In the genomic region with DNA sequence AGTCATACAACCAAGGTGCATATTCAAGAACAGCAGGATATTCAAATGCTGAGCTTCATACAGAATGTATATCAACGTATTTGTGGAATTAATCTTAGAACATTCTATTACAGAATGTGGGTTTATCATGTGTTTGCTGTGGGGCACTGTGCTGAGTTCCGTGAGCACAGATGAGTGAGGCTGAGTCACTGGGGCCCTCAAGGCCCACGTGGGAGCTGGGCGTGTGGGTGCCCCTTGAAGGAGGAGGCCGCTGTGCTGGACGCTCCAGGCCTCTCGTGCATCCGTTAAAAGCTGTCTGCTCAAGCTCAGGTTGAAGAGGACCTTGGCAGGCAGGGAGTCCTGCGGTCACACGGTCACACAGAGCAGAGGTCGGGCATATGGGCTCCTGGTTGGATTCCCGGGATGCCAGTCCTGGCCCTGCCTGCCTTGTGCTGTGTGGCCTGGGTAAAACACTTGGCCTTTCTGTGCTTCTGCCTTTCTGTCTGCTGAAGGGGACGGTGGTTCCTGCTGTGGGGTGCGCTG, we compare ENCODE assay signal across 28 cellular contexts.
DNase-seq lines count a peak whose midpoint lies in the region; ATAC-seq, FAIRE-seq and TF ChIP-seq lines count a peak whose summit lies in the region.
"Had no signal": no experiment of that assay in that cellular context is flagged by ENCODE, and none has a peak within 500 bp of the region (broad histone marks: within the 10 kb centered on the region; RNA-seq: fewer than 3 reads in every experiment).

No MANE protein-coding gene starts in this region.

- H2AFZ ChIP-seq in HepG2 (ENCODE audit: low read length) = no peak overlapping the region
- H2AFZ ChIP-seq: GM23338, PC-9 had no signal

- H3K4me2 ChIP-seq in HepG2 (ENCODE audit: low read depth, low read length) = no peak overlapping the region
- H3K4me2 ChIP-seq: BLaER1 treated with 17β-estradiol and CSF1 and Interleukin-3, amounts not matched to agents 10 nM and 100 nM; GM23338; PC-9; SK-N-SH had no signal

- in situ Hi-C loops in HepG2 (cut with HindIII; ENCODE audit: extremely low pct_ligation_motif_present, low pct_unique_long_range_greater_than_20kb) = no loop called here

- H3K9ac ChIP-seq in HepG2 (ENCODE audit: insufficient read depth, low read depth, low read length) = no peak overlapping the region
- H3K9ac ChIP-seq: BLaER1 treated with 17β-estradiol and CSF1 and Interleukin-3, amounts not matched to agents 10 nM and 100 nM; SK-N-SH had no signal

- POLR2A ChIA-PET in HepG2 (lab: Yijun Ruan, JAX) = no interaction called here

- H3K4me3 ChIP-seq in HepG2 (replicated peaks in 1 of 3; ENCODE audit: insufficient read depth in 1 of 3, low read depth in 2 of 3, low read length in 3 of 3) (no peak overlapping the region), right lobe of liver (no peak overlapping the region), left lung (no peak overlapping the region)
- H3K4me3 ChIP-seq: BLaER1 treated with 17β-estradiol and CSF1 and Interleukin-3, amounts not matched to agents 10 nM and 100 nM; GM12878; GM23338; HAP-1; PC-9 had no signal

- no peaks in the 10 kb centered on the region for H3K4me1 Mint-ChIP-seq in chondrocyte (ENCODE audit: low read depth)
- H3K4me1 Mint-ChIP-seq in activated CD4-positive, alpha-beta T cell treated with anti-CD3 and anti-CD28 coated beads, Interleukin-2, amount 10 ng/mL, durations not matched to agents 24 days and 14 days = no peaks in the 10 kb centered on the region
- H3K4me1 Mint-ChIP-seq: CD4-positive, alpha-beta memory T cell; GM23338 had no signal

- H3K27ac Mint-ChIP-seq in chondrocyte (ENCODE audit: unreplicated experiment) = no peak overlapping the region
- H3K27ac Mint-ChIP-seq in activated CD4-positive, alpha-beta T cell treated with anti-CD3 and anti-CD28 coated beads, Interleukin-2, amount 10 ng/mL, durations not matched to agents 24 days and 14 days = no peak overlapping the region
- H3K27ac Mint-ChIP-seq: CD4-positive, alpha-beta memory T cell; GM23338 had no signal

- TF ChIP-seq CTCF in HepG2 (CRISPR knock-in tag; IDR thresholded peaks at IDR 0.05) = no peak
- TF ChIP-seq CTCF in right lobe of liver (IDR thresholded peaks at IDR 0.05) = no peak
- no peak for TF ChIP-seq CTCF in chondrocyte (IDR thresholded peaks at IDR 0.05)
- TF ChIP-seq CTCF in left lung (IDR thresholded peaks at IDR 0.05) = no peak

- DNase-seq in HepG2 (ENCODE audit: low spot score) (no peak), right lobe of liver (no peak), chondrocyte (ENCODE audit: low spot score) (peak; percentile 78), left lung (no peak), NCI-H748 (lab: John Stamatoyannopoulos, UW; ENCODE audit: unreplicated experiment) (no peak)
- no peak for DNase-seq in activated CD4-positive, alpha-beta T cell treated with anti-CD3 and anti-CD28 coated beads, Interleukin-2, amount 10 ng/mL, durations not matched to agents 24 days and 14 days
- DNase-seq in activated effector memory CD4-positive, alpha-beta T cell treated with Interleukin-2 at 50 U/mL for 16 hours = no peak
- DNase-seq: AML-193; Caco-2; CD4-positive, alpha-beta memory T cell; EL; GDM1; KBM-7; MV-4-11; NCI-H1105; NCI-H1436 treated with DMSO at 0.1 percent for 48 hours; NCI-H187 treated with DMSO at 0.1 percent for 48 hours; NCI-H524; NCI-H82; NK-92 treated with Interleukin-12 subunit alpha and Interleukin-12 subunit beta, amount 100 ng/mL, for 24 hours; PC-9; SK-N-SH; SW 1271 had no signal

- H3K27me3 Mint-ChIP-seq in chondrocyte (ENCODE audit: low read depth) = no peaks in the 10 kb centered on the region
- no peaks in the 10 kb centered on the region for H3K27me3 Mint-ChIP-seq in activated CD4-positive, alpha-beta T cell treated with anti-CD3 and anti-CD28 coated beads, Interleukin-2, amount 10 ng/mL, durations not matched to agents 24 days and 14 days
- H3K27me3 Mint-ChIP-seq: CD4-positive, alpha-beta memory T cell had no signal

- no TSS peak for BruUV-seq in HepG2 (replicated peaks; lab: Mats Ljungman, UMichigan)

- H3K36me3 ChIP-seq in HepG2 (replicated peaks in 1 of 2; ENCODE audit: control insufficient read depth in 1 of 2, insufficient read depth in 2 of 2, low read length in 2 of 2) = no peaks in the 10 kb centered on the region
- H3K36me3 ChIP-seq in right lobe of liver = no peaks in the 10 kb centered on the region
- no peaks in the 10 kb centered on the region for H3K36me3 ChIP-seq in left lung
- H3K36me3 ChIP-seq: BLaER1 treated with 17β-estradiol and CSF1 and Interleukin-3, amounts not matched to agents 10 nM and 100 nM; HAP-1 had no signal

- FAIRE-seq in HepG2 (lab: Jason Lieb, UNC) = no peak
- FAIRE-seq: GM12878 had no signal

- H3K27me3 ChIP-seq in HepG2 (ENCODE audit: control insufficient read depth in 1 of 2, insufficient read depth in 2 of 2, low read length in 2 of 2) (peaks cover 0 to 8% of the 10 kb centered on the region in 2 experiments; a peak in 3 of 5 replicates), right lobe of liver (no peaks in the 10 kb centered on the region), left lung (peaks cover 0 to 13% of the 10 kb centered on the region in 2 donors)
- H3K27me3 ChIP-seq: BLaER1 treated with 17β-estradiol and CSF1 and Interleukin-3, amounts not matched to agents 10 nM and 100 nM had no signal

- H3K36me3 Mint-ChIP-seq in chondrocyte (ENCODE audit: low read depth) = peaks cover 1% of the 10 kb centered on the region
- H3K36me3 Mint-ChIP-seq in activated CD4-positive, alpha-beta T cell treated with anti-CD3 and anti-CD28 coated beads, Interleukin-2, amount 10 ng/mL, durations not matched to agents 24 days and 14 days (ENCODE audit: low read depth) = no peaks in the 10 kb centered on the region
- H3K36me3 Mint-ChIP-seq: CD4-positive, alpha-beta memory T cell had no signal

- TF ChIP-seq POLR2A in HepG2 (IDR thresholded peaks at IDR 0.05; ENCODE audit: insufficient read depth in 1 of 2, low read depth in 2 of 2, low read length in 2 of 2) (no peak), right lobe of liver (IDR thresholded peaks at IDR 0.05) (no peak)

- ATAC-seq in HepG2 (no peak), right lobe of liver (no peak), left lung (peak; percentile 23), HG03457 (IDR thresholded peaks at IDR 0.05; ENCODE audit: unreplicated experiment) (no peak)
- ATAC-seq: GM12878, GM23338 had no signal

- intact Hi-C loops in HepG2 (cut with micrococcal nuclease; ENCODE audit: unreplicated experiment) (no loop called here), right lobe of liver (cut with DNase I) (no loop called here), left lung (cut with DNase I) (no loop called here)
- intact Hi-C loops in activated CD4-positive, alpha-beta T cell treated with anti-CD3 and anti-CD28 coated beads, Interleukin-2, amount 10 ng/mL, durations not matched to agents 24 days and 14 days (cut with micrococcal nuclease) = no loop called here

- H3K27ac ChIP-seq in HepG2 (ENCODE audit: extremely low read length, insufficient read depth, low read length) (no peak overlapping the region), right lobe of liver (no peak overlapping the region), left lung (no peak overlapping the region)
- H3K27ac ChIP-seq: BLaER1 treated with 17β-estradiol and CSF1 and Interleukin-3, amounts not matched to agents 10 nM and 100 nM; PC-9 had no signal

- H3K79me2 ChIP-seq in HepG2 (ENCODE audit: insufficient read depth, low read length) = no peaks in the 10 kb centered on the region

- TF ChIP-seq EP300 in HepG2 (IDR thresholded peaks at IDR 0.05; ENCODE audit: low read depth in 2 of 2, low read length in 2 of 2) (no peak), HepG2 (CRISPR knock-in tag; IDR thresholded peaks at IDR 0.05; ENCODE audit: borderline replicate concordance) (no peak)

- 53% methylated on average over 6 of the region's 14 CpGs for WGBS in HepG2 (ENCODE audit: low lambda C conversion rate)
- WGBS in right lobe of liver (ENCODE audit: insufficient coverage, low coverage, low lambda C conversion rate, missing lambda C conversion rate) = 72% methylated on average over 5 of the region's 14 CpGs

- H3K4me1 ChIP-seq in HepG2 (ENCODE audit: insufficient read depth, low read length) = no peaks in the 10 kb centered on the region
- no peaks in the 10 kb centered on the region for H3K4me1 ChIP-seq in right lobe of liver
- no peaks in the 10 kb centered on the region for H3K4me1 ChIP-seq in left lung
- H3K4me1 ChIP-seq: Caco-2, HAP-1 had no signal

- no peaks in the 10 kb centered on the region for H3K9me3 Mint-ChIP-seq in chondrocyte (ENCODE audit: low read depth)
- no peaks in the 10 kb centered on the region for H3K9me3 Mint-ChIP-seq in activated CD4-positive, alpha-beta T cell treated with anti-CD3 and anti-CD28 coated beads, Interleukin-2, amount 10 ng/mL, durations not matched to agents 24 days and 14 days
- H3K9me3 Mint-ChIP-seq: CD4-positive, alpha-beta memory T cell had no signal

- CTCF ChIA-PET in HepG2 (lab: Yijun Ruan, JAX; ENCODE audit: low intra/inter-chr PET ratio, low total read pairs) = no interaction called here

- H4K20me1 ChIP-seq in HepG2 (ENCODE audit: insufficient read depth, low read length) = no peaks in the 10 kb centered on the region

- no peak for TF ChIP-seq RAD21 in HepG2 (CRISPR knock-in tag; IDR thresholded peaks at IDR 0.05)

- H3K9me3 ChIP-seq in HepG2 (ENCODE audit: low read length) (no peaks in the 10 kb centered on the region), right lobe of liver (no peaks in the 10 kb centered on the region), left lung (no peaks in the 10 kb centered on the region)
- H3K9me3 ChIP-seq: BLaER1 treated with 17β-estradiol and CSF1 and Interleukin-3, amounts not matched to agents 10 nM and 100 nM; Caco-2; HAP-1; SK-N-SH had no signal

- H3K4me3 Mint-ChIP-seq in chondrocyte (ENCODE audit: unreplicated experiment) = no peak overlapping the region
- H3K4me3 Mint-ChIP-seq in activated CD4-positive, alpha-beta T cell treated with anti-CD3 and anti-CD28 coated beads, Interleukin-2, amount 10 ng/mL, durations not matched to agents 24 days and 14 days = no peak overlapping the region
- H3K4me3 Mint-ChIP-seq: CD4-positive, alpha-beta memory T cell; GM23338 had no signal

TF ChIP-seq in HepG2, 621 proteins besides CTCF, POLR2A, EP300 and RAD21:
- TF ChIP-seq SUZ12 (IDR thresholded peaks at IDR 0.05; ENCODE audit: low read depth, low read length) (no peak), ZNF44 (CRISPR knock-in tag; IDR thresholded peaks at IDR 0.05) (no peak), ZNF768 (CRISPR knock-in tag; IDR thresholded peaks at IDR 0.05) (peak; percentile 90), ZNF180 (CRISPR knock-in tag; IDR thresholded peaks at IDR 0.05; ENCODE audit: borderline replicate concordance, low read depth) (no peak), SMARCC2 (IDR thresholded peaks at IDR 0.05) (no peak), STAT5B (CRISPR knock-in tag; IDR thresholded peaks at IDR 0.05) (no peak)
